10 cellular contexts compared by ENCODE assay signal in genomic region chr22:45537734-45538181, GRCh38. TPM values are rescaled to one million over a fixed set of nuclear protein-coding genes. Genes with fewer than 3 reads are reported as not detected.
DNase-seq lines count a peak whose midpoint lies in the region; ATAC-seq and TF ChIP-seq lines count a peak whose summit lies in the region.
"Had no signal": no experiment of that assay in that cellular context is flagged by ENCODE, and none has a peak within 500 bp of the region (broad histone marks: within the 10 kb centered on the region; RNA-seq: fewer than 3 reads in every experiment).

No MANE protein-coding gene starts in this region.

- H3K4me1 ChIP-seq in esophagus muscularis mucosa (peaks cover 22 to 69% (median 65%) of the 10 kb centered on the region in 4 donors), adrenal gland (replicated peaks in 1 of 2) (peaks cover 0 to 4% of the 10 kb centered on the region in 2 donors)

- no peak for TF ChIP-seq EP300 in esophagus muscularis mucosa (IDR thresholded peaks at IDR 0.05)

- H3K4me3 ChIP-seq in esophagus muscularis mucosa (peak overlapping the region; percentile 11 to 35 (median 16)), adrenal gland (no peak overlapping the region)

- ATAC-seq in HG03439 (IDR thresholded peaks at IDR 0.05; ENCODE audit: unreplicated experiment) (no peak), HG03108 (IDR thresholded peaks at IDR 0.05; ENCODE audit: unreplicated experiment) (no peak)
- ATAC-seq: activated T-cell treated with anti-CD3 and anti-CD28 coated beads, Interleukin-2, amount 50 U/mL, for 72 hours had no signal

- no peak for TF ChIP-seq CTCF in esophagus muscularis mucosa (IDR thresholded peaks at IDR 0.05)
- TF ChIP-seq CTCF in adrenal gland (IDR thresholded peaks at IDR 0.05): no peak

- no peaks in the 10 kb centered on the region for H3K27me3 ChIP-seq in esophagus muscularis mucosa
- H3K27me3 ChIP-seq in adrenal gland: no peaks in the 10 kb centered on the region

- WGBS in esophagus muscularis mucosa: 35% methylated on average over 7 of the region's 15 CpGs
- WGBS in adrenal gland, 4 donors: 55 to 71% (median 61%) methylated on average over 8 to 15 of the region's 15 CpGs

- H3K9me3 ChIP-seq in esophagus muscularis mucosa (no peaks in the 10 kb centered on the region), adrenal gland (replicated peaks in 1 of 3) (no peaks in the 10 kb centered on the region)

- H3K36me3 ChIP-seq in esophagus muscularis mucosa: peaks cover 0 to 22% (median 15%) of the 10 kb centered on the region in 4 donors
- no peaks in the 10 kb centered on the region for H3K36me3 ChIP-seq in adrenal gland (replicated peaks in 1 of 2)

- H3K27ac ChIP-seq in esophagus muscularis mucosa (replicated peaks in 1 of 4) (peak overlapping the region; percentile 68 to 81 (median 73)), adrenal gland (peak overlapping the region in 2 of 5 donors; percentile 34 to 69)

- intact Hi-C loops in esophagus muscularis mucosa (cut with DNase I): no loop called here
- intact Hi-C loops in posterior vena cava (cut with DNase I): no loop called here
- intact Hi-C loops in adrenal gland (cut with DNase I): no loop called here

- no peak for TF ChIP-seq POLR2A in esophagus muscularis mucosa (IDR thresholded peaks at IDR 0.05; ENCODE audit: low read depth)
- TF ChIP-seq POLR2A in adrenal gland (IDR thresholded peaks at IDR 0.05): no peak

- DNase-seq in D341Med (ENCODE audit: low spot score): peak; percentile 61
- peak; percentile 76 for DNase-seq in NCI-H446 treated with DMSO at 0.1 percent for 48 hours (lab: John Stamatoyannopoulos, UW)
- no peak for DNase-seq in esophagus muscularis mucosa (ENCODE audit: extremely low spot score)
- DNase-seq in posterior vena cava (ENCODE audit: low spot score): peak; percentile 91
- DNase-seq in adrenal gland: no peak
- no peak for DNase-seq in NCI-H187 (lab: John Stamatoyannopoulos, UW)
- DNase-seq: activated T-cell treated with anti-CD3 and anti-CD28 coated beads, Interleukin-2, amount 50 U/mL, for 72 hours; naive B cell had no signal

RNA-seq across cellular contexts. Expression of gene FBLN1, which starts 35.1 kb away (rescaled TPM):
- total RNA-seq in esophagus muscularis mucosa: 100 to 1,000 TPM; 355 to 534 (median 417) TPM
- total RNA-seq in posterior vena cava: 1,000 to 10,000 TPM in 1 of 2 donors, 100 to 1,000 TPM in 1; 608 to 1,210 TPM
- 100 to 1,000 TPM; 113 to 387 (median 243) TPM for total RNA-seq in adrenal gland
- polyA plus RNA-seq in adrenal gland: 100 to 1,000 TPM in 1 of 3 donors, 10 to 100 TPM in 2; 42.1 to 139 (median 83.6) TPM
- total RNA-seq: activated T-cell treated with anti-CD3 and anti-CD28 coated beads, Interleukin-2, amount 50 U/mL, for 72 hours had no signal

Comparison
In these comparisons a context has a peak if more than half of its experiments do, and no peak if none do; other contexts are left out.
1. DNase-seq: peak in D341Med (single experiment), NCI-H446 treated with DMSO at 0.1 percent for 48 hours (single experiment) and posterior vena cava (single experiment); none in esophagus muscularis mucosa (single experiment), adrenal gland (0 of 7) and NCI-H187 (0 of 2).
2. H3K4me3 ChIP-seq: peak in esophagus muscularis mucosa (4 of 4); none in adrenal gland (0 of 4).